In genomic region chr2:95030496-95030895, GRCh38 we compare ENCODE assay signal across 17 cellular contexts. TPM values are rescaled to one million over a fixed set of nuclear protein-coding genes. Genes with fewer than 3 reads are reported as not detected.
DNase-seq lines count a peak whose midpoint lies in the region; ATAC-seq, FAIRE-seq and TF ChIP-seq lines count a peak whose summit lies in the region.
"Had no signal": no experiment of that assay in that cellular context is flagged by ENCODE, and none has a peak within 500 bp of the region (broad histone marks: within the 10 kb centered on the region; RNA-seq: fewer than 3 reads in every experiment).

No MANE protein-coding gene starts in this region.

- peak overlapping the region; percentile 73 for H3K27ac ChIP-seq in caudate nucleus (ENCODE audit: low read depth, low read length)
- no peak overlapping the region for H3K27ac ChIP-seq in neural progenitor cell
- H3K27ac ChIP-seq: spleen had no signal

- H3K4me3 ChIP-seq in neural progenitor cell = no peak overlapping the region
- H3K4me3 ChIP-seq: spleen had no signal

- CTCF ChIA-PET in activated CD8-positive, alpha-beta T cell treated with anti-CD3 and anti-CD28 coated beads, Interleukin-2, amount 10 ng/mL, durations not matched to agents 7 days and 5 days (lab: Charles Lee) = interaction anchor here (1.1 to 2.0 kb wide), 3 partner anchors 46 to 84 kb away, joined by 3 to 12 read pairs (median 3); no protein-coding TSS in a partner anchor
- CTCF ChIA-PET in activated CD8-positive, alpha-beta T cell treated with anti-CD3 and anti-CD28 coated beads for 36 hours (lab: Charles Lee) = interaction anchor here (1.0 to 2.6 kb wide), 3 partner anchors 8 to 49 kb away, joined by 3 to 11 read pairs (median 10); no protein-coding TSS in a partner anchor

- POLR2A ChIA-PET in activated CD8-positive, alpha-beta T cell treated with anti-CD3 and anti-CD28 coated beads, Interleukin-2, amount 10 ng/mL, durations not matched to agents 7 days and 5 days (lab: Charles Lee) = no interaction called here
- POLR2A ChIA-PET in activated CD8-positive, alpha-beta T cell treated with anti-CD3 and anti-CD28 coated beads for 36 hours (lab: Charles Lee) = no interaction called here

- H3K36me3 Mint-ChIP-seq in activated CD8-positive, alpha-beta T cell treated with anti-CD3 and anti-CD28 coated beads, Interleukin-2, amount 10 ng/mL, durations not matched to agents 7 days and 5 days (ENCODE audit: low read depth) = peaks cover 63% of the 10 kb centered on the region
- peaks cover 10% of the 10 kb centered on the region for H3K36me3 Mint-ChIP-seq in activated CD8-positive, alpha-beta T cell treated with anti-CD3 and anti-CD28 coated beads for 36 hours (ENCODE audit: low read depth)
- H3K36me3 Mint-ChIP-seq in neural progenitor cell = no peaks in the 10 kb centered on the region

- peak overlapping the region; percentile 49 for H3K27ac Mint-ChIP-seq in activated CD8-positive, alpha-beta T cell treated with anti-CD3 and anti-CD28 coated beads, Interleukin-2, amount 10 ng/mL, durations not matched to agents 7 days and 5 days
- no peak overlapping the region for H3K27ac Mint-ChIP-seq in activated CD8-positive, alpha-beta T cell treated with anti-CD3 and anti-CD28 coated beads for 36 hours
- no peak overlapping the region for H3K27ac Mint-ChIP-seq in neural progenitor cell
- H3K27ac Mint-ChIP-seq: activated naive CD8-positive, alpha-beta T cell treated with anti-CD3 and anti-CD28 coated beads, Interleukin-2, amount 50 U/mL, for 24 hours; HFFc6 had no signal

- no peaks in the 10 kb centered on the region for H3K79me2 ChIP-seq in neural progenitor cell (ENCODE audit: low read depth)

- no peaks in the 10 kb centered on the region for H3K27me3 Mint-ChIP-seq in activated CD8-positive, alpha-beta T cell treated with anti-CD3 and anti-CD28 coated beads, Interleukin-2, amount 10 ng/mL, durations not matched to agents 7 days and 5 days (ENCODE audit: low read depth)
- no peaks in the 10 kb centered on the region for H3K27me3 Mint-ChIP-seq in activated CD8-positive, alpha-beta T cell treated with anti-CD3 and anti-CD28 coated beads for 36 hours
- H3K27me3 Mint-ChIP-seq in neural progenitor cell (ENCODE audit: insufficient read depth, low read depth) = peaks cover 33% of the 10 kb centered on the region

- no peak overlapping the region for H2AFZ ChIP-seq in neural progenitor cell (replicated peaks)

- no peaks in the 10 kb centered on the region for H3K36me3 ChIP-seq in neural progenitor cell
- H3K36me3 ChIP-seq: spleen had no signal

- H3K9me3 Mint-ChIP-seq in activated CD8-positive, alpha-beta T cell treated with anti-CD3 and anti-CD28 coated beads, Interleukin-2, amount 10 ng/mL, durations not matched to agents 7 days and 5 days (ENCODE audit: insufficient read depth) = no peaks in the 10 kb centered on the region
- H3K9me3 Mint-ChIP-seq in activated CD8-positive, alpha-beta T cell treated with anti-CD3 and anti-CD28 coated beads for 36 hours = no peaks in the 10 kb centered on the region
- H3K9me3 Mint-ChIP-seq in neural progenitor cell = peaks cover 4% of the 10 kb centered on the region
- H3K9me3 Mint-ChIP-seq: activated naive CD8-positive, alpha-beta T cell treated with anti-CD3 and anti-CD28 coated beads, Interleukin-2, amount 50 U/mL, for 24 hours; HFFc6 had no signal

- H3F3A ChIP-seq in neural progenitor cell (ENCODE audit: low read depth) = no peaks in the 10 kb centered on the region

- ATAC-seq in activated CD8-positive, alpha-beta T cell treated with anti-CD3 and anti-CD28 coated beads, Interleukin-2, amount 10 ng/mL, durations not matched to agents 7 days and 5 days = no peak
- ATAC-seq in activated CD8-positive, alpha-beta T cell treated with anti-CD3 and anti-CD28 coated beads for 36 hours = no peak
- ATAC-seq in GM19351 (IDR thresholded peaks at IDR 0.05; ENCODE audit: unreplicated experiment) (no peak), sciatic nerve (no peak)
- ATAC-seq: activated naive CD8-positive, alpha-beta T cell treated with anti-CD3 and anti-CD28 coated beads, Interleukin-2, amount 50 U/mL, for 24 hours had no signal

- H3K4me1 Mint-ChIP-seq in activated CD8-positive, alpha-beta T cell treated with anti-CD3 and anti-CD28 coated beads, Interleukin-2, amount 10 ng/mL, durations not matched to agents 7 days and 5 days (ENCODE audit: low read depth) = peaks cover 51% of the 10 kb centered on the region
- H3K4me1 Mint-ChIP-seq in activated CD8-positive, alpha-beta T cell treated with anti-CD3 and anti-CD28 coated beads for 36 hours (ENCODE audit: low read depth) = peaks cover 68% of the 10 kb centered on the region
- peaks cover 20% of the 10 kb centered on the region for H3K4me1 Mint-ChIP-seq in neural progenitor cell

- H3K4me2 ChIP-seq in neural progenitor cell = no peak overlapping the region

- intact Hi-C loops in activated CD8-positive, alpha-beta T cell treated with anti-CD3 and anti-CD28 coated beads for 36 hours (cut with micrococcal nuclease) = no loop called here
- intact Hi-C loops in sciatic nerve (cut with DNase I) = no loop called here

- no peak overlapping the region for H3K9ac ChIP-seq in neural progenitor cell

- DNase-seq in activated CD8-positive, alpha-beta T cell treated with anti-CD3 and anti-CD28 coated beads, Interleukin-2, amount 10 ng/mL, durations not matched to agents 7 days and 5 days = no peak
- DNase-seq in activated CD8-positive, alpha-beta T cell treated with anti-CD3 and anti-CD28 coated beads for 36 hours = no peak
- DNase-seq in EL (peak; percentile 41), caudate nucleus (lab: John Stamatoyannopoulos, UW) (no peak), neural progenitor cell (ENCODE audit: low spot score) (no peak), D721Med (ENCODE audit: insufficient read length, low spot score) (no peak), sciatic nerve (ENCODE audit: low spot score) (no peak)
- DNase-seq: activated CD4-positive, alpha-beta T cell treated with anti-CD3 and anti-CD28 coated beads for 4 hours; activated naive CD8-positive, alpha-beta T cell treated with anti-CD3 and anti-CD28 coated beads, Interleukin-2, amount 50 U/mL, for 24 hours; erythroblast; HFFc6; NCI-H1694; NCI-H748 treated with DMSO at 0.1 percent for 48 hours; spleen had no signal

- no peak overlapping the region for H3K4me3 Mint-ChIP-seq in activated CD8-positive, alpha-beta T cell treated with anti-CD3 and anti-CD28 coated beads, Interleukin-2, amount 10 ng/mL, durations not matched to agents 7 days and 5 days
- no peak overlapping the region for H3K4me3 Mint-ChIP-seq in activated CD8-positive, alpha-beta T cell treated with anti-CD3 and anti-CD28 coated beads for 36 hours
- peak overlapping the region; percentile 13 for H3K4me3 Mint-ChIP-seq in neural progenitor cell
- H3K4me3 Mint-ChIP-seq: activated naive CD8-positive, alpha-beta T cell treated with anti-CD3 and anti-CD28 coated beads, Interleukin-2, amount 50 U/mL, for 24 hours; HFFc6 had no signal

- no peaks in the 10 kb centered on the region for H3K9me3 ChIP-seq in neural progenitor cell (ENCODE audit: low read depth)
- H3K9me3 ChIP-seq: spleen had no signal

- H4K20me1 ChIP-seq in neural progenitor cell (ENCODE audit: low read depth) = no peaks in the 10 kb centered on the region

- no peak for FAIRE-seq in D721Med (lab: Jason Lieb, UNC)

- no peak for TF ChIP-seq CTCF in activated CD8-positive, alpha-beta T cell treated with anti-CD3 and anti-CD28 coated beads for 36 hours (IDR thresholded peaks at IDR 0.05)
- no peak for TF ChIP-seq CTCF in neural progenitor cell (IDR thresholded peaks at IDR 0.05)
- no peak for TF ChIP-seq CTCF in D721Med (IDR thresholded peaks at IDR 0.05; ENCODE audit: insufficient read depth, missing control alignments)

- peaks cover 27% of the 10 kb centered on the region for H3K27me3 ChIP-seq in neural progenitor cell

- H3K4me1 ChIP-seq in neural progenitor cell = no peaks in the 10 kb centered on the region

RNA-seq across cellular contexts. Expression of gene MAL, which starts 5.0 kb away (rescaled TPM):
- total RNA-seq in activated CD8-positive, alpha-beta T cell treated with anti-CD3 and anti-CD28 coated beads, Interleukin-2, amount 10 ng/mL, durations not matched to agents 7 days and 5 days = 100 to 1,000 TPM; 188 to 206 TPM
- total RNA-seq in activated CD8-positive, alpha-beta T cell treated with anti-CD3 and anti-CD28 coated beads for 36 hours = 10 to 100 TPM; 54.0 to 59.2 TPM
- not detected in 2 replicates for total RNA-seq in neural progenitor cell (ENCODE audit: low replicate concordance)
- 241 TPM for total RNA-seq in sciatic nerve
- total RNA-seq: A673, HFFc6, subcutaneous adipose tissue had no signal

Comparison
In these comparisons a context has a peak if more than half of its experiments do, and no peak if none do; other contexts are left out.
1. RNA of gene MAL, which starts 5.0 kb away (total RNA-seq): 241 TPM in sciatic nerve (single experiment), 188 to 206 TPM in activated CD8-positive, alpha-beta T cell treated with anti-CD3 and anti-CD28 coated beads, Interleukin-2, amount 10 ng/mL, durations not matched to agents 7 days and 5 days and 54.0 to 59.2 TPM in activated CD8-positive, alpha-beta T cell treated with anti-CD3 and anti-CD28 coated beads for 36 hours; not detected in neural progenitor cell; every median in the first group is over 10 times any median in the second.